8 cellular contexts compared by ENCODE assay signal in the genomic region with DNA sequence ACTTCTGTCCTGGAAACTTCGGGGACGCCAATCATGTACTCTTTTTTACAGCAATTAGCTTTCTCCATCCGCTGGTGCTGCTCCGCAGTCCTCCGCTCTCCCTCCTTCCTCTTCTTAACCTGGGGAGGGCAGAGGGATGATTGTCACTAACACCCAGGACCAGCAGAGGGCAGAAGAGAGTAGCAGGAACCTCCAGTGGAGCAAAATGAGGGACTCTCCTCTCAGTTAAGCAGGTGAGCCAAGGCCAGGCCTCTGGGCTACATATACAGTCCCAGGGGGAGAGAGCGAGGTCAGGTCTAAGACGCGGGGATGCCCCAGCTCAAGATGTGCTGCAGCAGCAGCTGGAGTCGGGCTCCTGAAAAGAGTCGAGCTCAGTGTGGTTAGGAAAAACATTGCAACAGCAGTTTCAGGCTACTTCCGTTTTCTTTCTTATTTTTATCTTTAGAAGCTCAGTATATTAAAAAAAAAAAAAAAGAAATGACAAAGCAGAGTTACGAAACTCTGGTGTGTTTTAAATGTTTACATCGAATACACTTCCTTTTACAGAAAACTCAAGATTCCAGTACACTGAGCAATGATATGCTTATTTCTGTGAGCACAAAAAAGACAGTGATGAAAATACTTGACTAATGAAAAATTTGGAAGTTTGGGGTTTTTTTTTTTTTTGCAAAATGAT. TPM values are rescaled to one million over a fixed set of nuclear protein-coding genes. Genes with fewer than 3 reads are reported as not detected.
DNase-seq lines count a peak whose midpoint lies in the region; TF ChIP-seq lines count a peak whose summit lies in the region.

No MANE protein-coding gene starts in this region.

- no peaks in the 10 kb centered on the region for H3F3A ChIP-seq in Loucy (ENCODE audit: low read depth)

- peaks cover 6% of the 10 kb centered on the region for H3K4me1 Mint-ChIP-seq in activated T-helper 1 cell treated with anti-CD3 and anti-CD28 coated beads, Interleukin-12 subunit alpha, Interleukin-12 subunit beta, Interleukin-2, Interleukin-4 antibody, amounts not matched to agents 30 ng/mL and 10 ng/mL and 1 ng/mL, durations not matched to agents 14 hours and 24 hours and 36 hours (ENCODE audit: low read depth)

- no peaks in the 10 kb centered on the region for H3K9me2 ChIP-seq in Loucy (replicated peaks; ENCODE audit: low read depth, low read length)

- H3K27me3 ChIP-seq in HAP-1 (ENCODE audit: low read depth) = no peaks in the 10 kb centered on the region
- H3K27me3 ChIP-seq in Loucy (ENCODE audit: insufficient read depth, low read length, poor library complexity, severe bottlenecking) = no peaks in the 10 kb centered on the region

- H3K27ac ChIP-seq in RWPE1 (no peak overlapping the region), substantia nigra (ENCODE audit: low read depth, low read length, poor library complexity, severe bottlenecking) (no peak overlapping the region)

- H3K4me1 ChIP-seq in HAP-1 = peaks cover 5% of the 10 kb centered on the region; the same call in 1 of the 2 replicates
- peaks cover 11% of the 10 kb centered on the region for H3K4me1 ChIP-seq in Loucy (ENCODE audit: insufficient read depth, low read length, poor library complexity, severe bottlenecking)

- no peaks in the 10 kb centered on the region for H4K20me1 ChIP-seq in Loucy (ENCODE audit: insufficient read depth, low read length, poor library complexity, severe bottlenecking)

- H3K36me3 ChIP-seq in HAP-1 (replicated peaks) (no peaks in the 10 kb centered on the region), Loucy (ENCODE audit: insufficient read depth, low read length) (no peaks in the 10 kb centered on the region)

- H3K4me3 Mint-ChIP-seq in activated T-helper 1 cell treated with anti-CD3 and anti-CD28 coated beads, Interleukin-12 subunit alpha, Interleukin-12 subunit beta, Interleukin-2, Interleukin-4 antibody, amounts not matched to agents 30 ng/mL and 10 ng/mL and 1 ng/mL, durations not matched to agents 14 hours and 24 hours and 36 hours = peak overlapping the region; percentile 17

- H3K4me3 ChIP-seq in HAP-1 (no peak overlapping the region), Loucy (ENCODE audit: low read length, poor library complexity, severe bottlenecking) (peak overlapping the region; percentile 30), foreskin fibroblast (ENCODE audit: low read depth in 1 of 2, low read length in 2 of 2) (peak overlapping the region in 1 of 2 donors; percentile 15)

- DNase-seq in GF-D8 (lab: John Stamatoyannopoulos, UW) = peak; percentile 98
- peak; percentile 74 to 87 for DNase-seq in HAP-1 (ENCODE audit: low spot score in 2 of 2)
- DNase-seq in RWPE1 (ENCODE audit: low spot score) = peak; percentile 85
- peak; percentile 72 for DNase-seq in activated T-helper 1 cell treated with anti-CD3 and anti-CD28 coated beads, Interleukin-12 subunit alpha, Interleukin-12 subunit beta, Interleukin-2, Interleukin-4 antibody, amounts not matched to agents 30 ng/mL and 10 ng/mL and 1 ng/mL, durations not matched to agents 14 hours and 24 hours and 36 hours (ENCODE audit: low spot score)
- peak; percentile 33 to 73 for DNase-seq in foreskin fibroblast
- peak; percentile 68 for DNase-seq in occipital lobe (lab: John Stamatoyannopoulos, UW)
- peak in 45 of 49 donors; percentile 7 to 76 (median 57) for DNase-seq in substantia nigra (lab: John Stamatoyannopoulos, UW)

- POLR2A ChIA-PET in RWPE1 (lab: Yijun Ruan, JAX; ENCODE audit: low non-redundant PET) = no interaction called here

- in situ Hi-C loops in HAP-1 (cut with MboI; ENCODE audit: low sequenced_read_pairs) = no loop called here

- H3K79me2 ChIP-seq in Loucy (ENCODE audit: insufficient read depth, low read length) = no peaks in the 10 kb centered on the region

- CTCF ChIA-PET in RWPE1 (lab: Yijun Ruan, JAX) = interaction anchor here (0.5 to 2.5 kb wide), 17 partner anchors 10 to 1418 kb away, joined by 3 to 29 read pairs (median 4); no protein-coding TSS in a partner anchor

- no peaks in the 10 kb centered on the region for H3K36me3 Mint-ChIP-seq in activated T-helper 1 cell treated with anti-CD3 and anti-CD28 coated beads, Interleukin-12 subunit alpha, Interleukin-12 subunit beta, Interleukin-2, Interleukin-4 antibody, amounts not matched to agents 30 ng/mL and 10 ng/mL and 1 ng/mL, durations not matched to agents 14 hours and 24 hours and 36 hours (ENCODE audit: low read depth)

- H2AFZ ChIP-seq in Loucy (ENCODE audit: low read length) = peak overlapping the region; percentile 45; the same call in 1 of the 2 replicates

- peak overlapping the region; percentile 39 for H3K4me2 ChIP-seq in Loucy (ENCODE audit: low read depth, low read length, poor library complexity, severe bottlenecking)

- no peaks in the 10 kb centered on the region for H3K9me3 Mint-ChIP-seq in activated T-helper 1 cell treated with anti-CD3 and anti-CD28 coated beads, Interleukin-12 subunit alpha, Interleukin-12 subunit beta, Interleukin-2, Interleukin-4 antibody, amounts not matched to agents 30 ng/mL and 10 ng/mL and 1 ng/mL, durations not matched to agents 14 hours and 24 hours and 36 hours

- peaks cover 9% of the 10 kb centered on the region for H3K27me3 Mint-ChIP-seq in activated T-helper 1 cell treated with anti-CD3 and anti-CD28 coated beads, Interleukin-12 subunit alpha, Interleukin-12 subunit beta, Interleukin-2, Interleukin-4 antibody, amounts not matched to agents 30 ng/mL and 10 ng/mL and 1 ng/mL, durations not matched to agents 14 hours and 24 hours and 36 hours (ENCODE audit: insufficient read depth)

- no peak overlapping the region for H3K27ac Mint-ChIP-seq in activated T-helper 1 cell treated with anti-CD3 and anti-CD28 coated beads, Interleukin-12 subunit alpha, Interleukin-12 subunit beta, Interleukin-2, Interleukin-4 antibody, amounts not matched to agents 30 ng/mL and 10 ng/mL and 1 ng/mL, durations not matched to agents 14 hours and 24 hours and 36 hours

- H3K9me3 ChIP-seq in HAP-1 = no peaks in the 10 kb centered on the region
- no peaks in the 10 kb centered on the region for H3K9me3 ChIP-seq in Loucy (ENCODE audit: insufficient read depth, low read depth, low read length)

- TF ChIP-seq CTCF in Loucy (conservative IDR thresholded peaks at IDR 0.05; ENCODE audit: low read length) (peak; percentile 96), RWPE1 (conservative IDR thresholded peaks at IDR 0.05; ENCODE audit: low read depth) (peak; percentile 82), foreskin fibroblast (IDR thresholded peaks at IDR 0.05; ENCODE audit: low read depth, low read length) (peak; percentile 95)

- no peak overlapping the region for H3K9ac ChIP-seq in Loucy (ENCODE audit: low read depth, low read length, poor library complexity, severe bottlenecking)

- intact Hi-C loops in activated T-helper 1 cell treated with anti-CD3 and anti-CD28 coated beads, Interleukin-12 subunit alpha, Interleukin-12 subunit beta, Interleukin-2, Interleukin-4 antibody, amounts not matched to agents 30 ng/mL and 10 ng/mL and 1 ng/mL, durations not matched to agents 14 hours and 24 hours and 36 hours (cut with micrococcal nuclease) = loop anchor here (1.0 to 5.0 kb wide), 6 partner anchors 17 to 186 kb away; a partner anchor contains a TSS

RNA-seq across cellular contexts. Expression of a gene that starts 25.7 kb away (rescaled TPM):
- 0.12 TPM in 1 of 2 replicates, not detected in the other for total RNA-seq in activated T-helper 1 cell treated with anti-CD3 and anti-CD28 coated beads, Interleukin-12 subunit alpha, Interleukin-12 subunit beta, Interleukin-2, Interleukin-4 antibody, amounts not matched to agents 30 ng/mL and 10 ng/mL and 1 ng/mL, durations not matched to agents 14 hours and 24 hours and 36 hours
- 1.4 TPM for total RNA-seq in occipital lobe

RNA-seq across cellular contexts. Expression of a gene that starts 58.6 kb away (rescaled TPM):
- total RNA-seq in activated T-helper 1 cell treated with anti-CD3 and anti-CD28 coated beads, Interleukin-12 subunit alpha, Interleukin-12 subunit beta, Interleukin-2, Interleukin-4 antibody, amounts not matched to agents 30 ng/mL and 10 ng/mL and 1 ng/mL, durations not matched to agents 14 hours and 24 hours and 36 hours = 13.8 and 14.8 TPM in 2 replicates
- 18.6 TPM for total RNA-seq in occipital lobe
